ENCODE assay signal across 8 cellular contexts in genomic region chr3:25427155-25428002, GRCh38. TPM values are rescaled to one million over a fixed set of nuclear protein-coding genes. Genes with fewer than 3 reads are reported as not detected.
DNase-seq lines count a peak whose midpoint lies in the region; ATAC-seq and TF ChIP-seq lines count a peak whose summit lies in the region.
"Had no signal": no experiment of that assay in that cellular context is flagged by ENCODE, and none has a peak within 500 bp of the region (broad histone marks: within the 10 kb centered on the region; RNA-seq: fewer than 3 reads in every experiment).

No MANE protein-coding gene starts in this region.

- peak overlapping the region; percentile 22 for H3K4me3 ChIP-seq in NT2/D1 (ENCODE audit: insufficient read length, low read depth)

- H3K9me3 Mint-ChIP-seq in endothelial cell (ENCODE audit: unreplicated experiment) = no peaks in the 10 kb centered on the region
- no peaks in the 10 kb centered on the region for H3K9me3 Mint-ChIP-seq in mesothelial cell of epicardium
- H3K9me3 Mint-ChIP-seq in type B pancreatic cell = no peaks in the 10 kb centered on the region
- H3K9me3 Mint-ChIP-seq: central memory CD8-positive, alpha-beta T cell had no signal

- no peaks in the 10 kb centered on the region for H3K27me3 ChIP-seq in NT2/D1 (ENCODE audit: insufficient read depth, insufficient read length)

- H3K4me1 Mint-ChIP-seq in endothelial cell (ENCODE audit: unreplicated experiment) = peaks cover 6% of the 10 kb centered on the region
- peaks cover 58% of the 10 kb centered on the region for H3K4me1 Mint-ChIP-seq in mesothelial cell of epicardium
- peaks cover 47% of the 10 kb centered on the region for H3K4me1 Mint-ChIP-seq in type B pancreatic cell (ENCODE audit: unreplicated experiment)
- H3K4me1 Mint-ChIP-seq: central memory CD8-positive, alpha-beta T cell had no signal

- no peak overlapping the region for H3K27ac Mint-ChIP-seq in endothelial cell (ENCODE audit: unreplicated experiment)
- H3K27ac Mint-ChIP-seq in mesothelial cell of epicardium = peak overlapping the region; percentile 100
- peak overlapping the region; percentile 94 for H3K27ac Mint-ChIP-seq in type B pancreatic cell

- H3K4me3 Mint-ChIP-seq in endothelial cell (ENCODE audit: unreplicated experiment) = peak overlapping the region; percentile 93
- H3K4me3 Mint-ChIP-seq in mesothelial cell of epicardium = peak overlapping the region; percentile 100
- peak overlapping the region; percentile 94 for H3K4me3 Mint-ChIP-seq in type B pancreatic cell
- H3K4me3 Mint-ChIP-seq: central memory CD8-positive, alpha-beta T cell had no signal

- no peaks in the 10 kb centered on the region for H3K4me1 ChIP-seq in NT2/D1 (ENCODE audit: insufficient read depth, insufficient read length)

- H3K36me3 Mint-ChIP-seq in endothelial cell (ENCODE audit: low read depth, unreplicated experiment) (no peaks in the 10 kb centered on the region), mesothelial cell of epicardium (no peaks in the 10 kb centered on the region), type B pancreatic cell (no peaks in the 10 kb centered on the region)

- H3K36me3 ChIP-seq in NT2/D1 (ENCODE audit: insufficient read depth, insufficient read length, low read length) = no peaks in the 10 kb centered on the region

- H3K27me3 Mint-ChIP-seq in endothelial cell (ENCODE audit: unreplicated experiment) = peaks cover 3% of the 10 kb centered on the region
- no peaks in the 10 kb centered on the region for H3K27me3 Mint-ChIP-seq in mesothelial cell of epicardium (ENCODE audit: low read depth)
- peaks cover 4% of the 10 kb centered on the region for H3K27me3 Mint-ChIP-seq in type B pancreatic cell

- no peaks in the 10 kb centered on the region for H3K9me3 ChIP-seq in NT2/D1 (ENCODE audit: insufficient read depth, low read length)

- DNase-seq in NT2/D1 (ENCODE audit: low read depth, low spot score) (no peak), endothelial cell (ENCODE audit: low spot score) (no peak), mesothelial cell of epicardium (ENCODE audit: low spot score in 2 of 2, unreplicated experiment in 2 of 2) (no peak), type B pancreatic cell (ENCODE audit: extremely low spot score, unreplicated experiment) (no peak), GM03348 (ENCODE audit: low spot score) (no peak)

- TF ChIP-seq CTCF in endothelial cell (IDR thresholded peaks at IDR 0.05; ENCODE audit: unreplicated experiment) (no peak), mesothelial cell of epicardium (IDR thresholded peaks at IDR 0.05; ENCODE audit: unreplicated experiment) (no peak), type B pancreatic cell (conservative IDR thresholded peaks at IDR 0.05) (no peak)

- H3K9ac ChIP-seq in NT2/D1 (ENCODE audit: insufficient read length, low read depth) = peak overlapping the region; percentile 39

- ATAC-seq in GM21737 (IDR thresholded peaks at IDR 0.05; ENCODE audit: unreplicated experiment) (no peak), HG03135 (IDR thresholded peaks at IDR 0.05; ENCODE audit: unreplicated experiment) (no peak)

RNA-seq across cellular contexts. Expression of gene RARB, which starts 0.7 kb away (rescaled TPM):
- not detected for total RNA-seq in endothelial cell (ENCODE audit: unreplicated experiment)
- total RNA-seq in mesothelial cell of epicardium = 106 to 117 TPM (median 117 TPM) in 3 replicates
- total RNA-seq in type B pancreatic cell (ENCODE audit: low replicate concordance) = 13.3 and 28.2 TPM in 2 replicates

Comparison
In these comparisons a context has a peak if more than half of its experiments do, and no peak if none do; other contexts are left out.
1. RNA of gene RARB, which starts 0.7 kb away (total RNA-seq): 106 to 117 TPM in mesothelial cell of epicardium and 13.3 to 28.2 TPM in type B pancreatic cell; not detected in endothelial cell (single experiment); every median in the first group is over 10 times any median in the second.
2. Peak in every context shown above with its lines, with median percentiles within 50 percentile points of each other: H3K4me3 Mint-ChIP-seq.